Comparison of ENCODE assay signal across 11 cellular contexts in genomic region chr5:138504799-138505198, GRCh38. TPM values are rescaled to one million over a fixed set of nuclear protein-coding genes. Genes with fewer than 3 reads are reported as not detected.
A peak's percentile ranks its signal among the peaks of the same experiment; 100 is the strongest.
DNase-seq lines count a peak whose midpoint lies in the region; ATAC-seq, FAIRE-seq and TF ChIP-seq lines count a peak whose summit lies in the region.
"Had no signal": no experiment of that assay in that cellular context is flagged by ENCODE, and none has a peak within 500 bp of the region (broad histone marks: within the 10 kb centered on the region; RNA-seq: fewer than 3 reads in every experiment).

No MANE protein-coding gene starts in this region.

- H3K36me3 ChIP-seq in esophagus muscularis mucosa (peaks cover 21 to 41% (median 30%) of the 10 kb centered on the region in 4 donors), SJCRH30 (peaks cover 30% of the 10 kb centered on the region)

- TF ChIP-seq EP300 in esophagus muscularis mucosa (IDR thresholded peaks at IDR 0.05) = no peak

- H3K27me3 ChIP-seq in esophagus muscularis mucosa (no peaks in the 10 kb centered on the region), SJCRH30 (no peaks in the 10 kb centered on the region)
- H3K27me3 ChIP-seq: SJSA1 had no signal

- intact Hi-C loops in esophagus muscularis mucosa (cut with DNase I) = loop anchor here (5.0 kb wide), 1 partner anchor 38 kb away; the partner anchor contains the start of gene ETF1

- H3K4me3 ChIP-seq in esophagus muscularis mucosa (no peak overlapping the region), SJCRH30 (no peak overlapping the region)
- H3K4me3 ChIP-seq: SJSA1 had no signal

- WGBS in esophagus muscularis mucosa = 52% methylated on average over 4 of the region's 4 CpGs

- peaks cover 18 to 39% (median 39%) of the 10 kb centered on the region in 4 donors for H3K4me1 ChIP-seq in esophagus muscularis mucosa
- H3K4me1 ChIP-seq in SJCRH30 = peaks cover 6% of the 10 kb centered on the region; the same call in 1 of the 2 replicates
- H3K4me1 ChIP-seq: SJSA1 had no signal

- no peak for TF ChIP-seq POLR2A in esophagus muscularis mucosa (IDR thresholded peaks at IDR 0.05; ENCODE audit: low read depth)

- no peak for ATAC-seq in GM21390 (IDR thresholded peaks at IDR 0.05; ENCODE audit: unreplicated experiment)
- ATAC-seq in GM21529 (IDR thresholded peaks at IDR 0.05; ENCODE audit: unreplicated experiment) = no peak

- TF ChIP-seq CTCF in esophagus muscularis mucosa (IDR thresholded peaks at IDR 0.05) = no peak

- H3K9me3 ChIP-seq in esophagus muscularis mucosa = no peaks in the 10 kb centered on the region
- H3K9me3 ChIP-seq in SJCRH30 (replicated peaks) = no peaks in the 10 kb centered on the region
- H3K9me3 ChIP-seq: SJSA1 had no signal

- FAIRE-seq in frontal cortex (lab: Jason Lieb, UNC) = no peak

- DNase-seq in DMS79 treated with DMSO at 0.1 percent for 48 hours (lab: John Stamatoyannopoulos, UW) (peak; percentile 86), NCI-H446 (lab: John Stamatoyannopoulos, UW) (peak; percentile 69 to 92), esophagus muscularis mucosa (ENCODE audit: extremely low spot score) (no peak), pons (ENCODE audit: low spot score) (peak; percentile 20), frontal cortex (ENCODE audit: low spot score in 2 of 2) (no peak), SJCRH30 (no peak)
- DNase-seq: CD8-positive, alpha-beta memory T cell; stimulated activated CD4-positive, alpha-beta T cell treated with anti-CD3 and anti-CD28 coated beads, Interleukin-4, amount 100 ng/mL, for 24 hours had no signal

- H3K27ac ChIP-seq in esophagus muscularis mucosa (replicated peaks in 1 of 4) (peak overlapping the region; percentile 55 to 72 (median 61)), SJCRH30 (no peak overlapping the region)
- H3K27ac ChIP-seq: SJSA1 had no signal

RNA-seq across cellular contexts. Expression of gene ETF1, which starts 38.2 kb away (rescaled TPM):
- total RNA-seq in esophagus muscularis mucosa (100 to 1,000 TPM in 3 of 4 donors, 10 to 100 TPM in 1; 90.5 to 154 (median 111) TPM), frontal cortex (71.7 TPM)
- total RNA-seq in SJCRH30 (2014; rRNA removed; shearing (Covaris generic)) = 128 and 140 TPM in 2 replicates

RNA-seq across cellular contexts. Expression of gene EGR1, which starts 39.5 kb away (rescaled TPM):
- 100 to 1,000 TPM in 1 of 4 donors, 10 to 100 TPM in 2, 1 to 10 TPM in 1; 9.6 to 138 (median 13.5) TPM for total RNA-seq in esophagus muscularis mucosa
- 0.82 TPM for total RNA-seq in frontal cortex
- 2.0 TPM in 2 replicates for total RNA-seq in SJCRH30 (2014; rRNA removed; shearing (Covaris generic))

Comparison
In these comparisons a context has a peak if more than half of its experiments do, and no peak if none do; other contexts are left out.
1. DNase-seq: peak in DMS79 treated with DMSO at 0.1 percent for 48 hours (single experiment), NCI-H446 (2 of 2) and pons (single experiment); none in esophagus muscularis mucosa (single experiment), frontal cortex (0 of 2) and SJCRH30 (0 of 2).